ENCODE assay signal across 1 cellular context in genomic region chr9:111957856-111958631, GRCh38.
TF ChIP-seq lines count a peak whose summit lies in the region.

No MANE protein-coding gene starts in this region.

TF ChIP-seq in IMR-90, 13 proteins besides CTCF, POLR2A, EP300 and RAD21 (continued from another document):
- TF ChIP-seq, protein P1, sequence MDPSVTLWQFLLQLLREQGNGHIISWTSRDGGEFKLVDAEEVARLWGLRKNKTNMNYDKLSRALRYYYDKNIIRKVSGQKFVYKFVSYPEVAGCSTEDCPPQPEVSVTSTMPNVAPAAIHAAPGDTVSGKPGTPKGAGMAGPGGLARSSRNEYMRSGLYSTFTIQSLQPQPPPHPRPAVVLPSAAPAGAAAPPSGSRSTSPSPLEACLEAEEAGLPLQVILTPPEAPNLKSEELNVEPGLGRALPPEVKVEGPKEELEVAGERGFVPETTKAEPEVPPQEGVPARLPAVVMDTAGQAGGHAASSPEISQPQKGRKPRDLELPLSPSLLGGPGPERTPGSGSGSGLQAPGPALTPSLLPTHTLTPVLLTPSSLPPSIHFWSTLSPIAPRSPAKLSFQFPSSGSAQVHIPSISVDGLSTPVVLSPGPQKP (IDR thresholded peaks at IDR 0.05; ENCODE audit: borderline replicate concordance, low read depth, low read length): no peak
- TF ChIP-seq RCOR1 (IDR thresholded peaks at IDR 0.05; ENCODE audit: insufficient replicate concordance, low read length): no peak
- no peak for TF ChIP-seq CHD1 (IDR thresholded peaks at IDR 0.05; ENCODE audit: low read depth, low read length)
- TF ChIP-seq NFE2L2 (IDR thresholded peaks at IDR 0.05; ENCODE audit: low read depth, low read length): no peak; the same call in 1 of the 2 replicates
- TF ChIP-seq BHLHE40 (IDR thresholded peaks at IDR 0.05; ENCODE audit: low read depth, low read length): peak; percentile 45; the same call in 1 of the 2 replicates
- TF ChIP-seq MAFK (IDR thresholded peaks at IDR 0.05; ENCODE audit: low read depth, low read length): peak; percentile 80
- TF ChIP-seq RFX5 (IDR thresholded peaks at IDR 0.05; ENCODE audit: low read depth, low read length): no peak
